38 cellular contexts compared by ENCODE assay signal in the genomic region with DNA sequence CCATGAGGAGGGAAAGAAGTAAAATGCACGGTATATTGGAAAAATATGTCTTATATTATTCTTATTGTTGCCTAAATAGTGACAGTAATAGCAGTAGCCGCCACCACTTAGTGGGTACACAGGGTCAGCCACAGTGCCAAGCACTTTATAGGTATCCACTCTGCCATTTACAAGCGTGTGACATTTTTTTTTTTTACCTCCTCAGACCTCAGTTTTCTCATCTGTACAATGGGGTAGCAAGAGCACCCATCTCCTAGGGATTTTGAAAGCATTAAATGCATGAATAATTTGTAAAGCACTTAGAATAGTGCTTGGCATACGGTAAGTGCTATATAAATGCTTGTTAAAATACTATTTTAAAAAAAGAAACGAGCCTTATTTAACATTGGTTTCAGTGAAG. TPM values are rescaled to one million over a fixed set of nuclear protein-coding genes. Genes with fewer than 3 reads are reported as not detected.
"Had no signal": no experiment of that assay in that cellular context is flagged by ENCODE, and none has a peak within 500 bp of the region (broad histone marks: within the 10 kb centered on the region; RNA-seq: fewer than 3 reads in every experiment).

No MANE protein-coding gene starts in this region.

- H3K27me3 Mint-ChIP-seq: activated naive CD4-positive, alpha-beta T cell treated with anti-CD3 and anti-CD28 coated beads, Interleukin-2, amount 50 U/mL, for 24 hours; activated naive CD8-positive, alpha-beta T cell; activated naive CD8-positive, alpha-beta T cell treated with anti-CD3 and anti-CD28 coated beads, Interleukin-2, amount 50 U/mL, for 24 hours; activated T-helper 17 cell treated with anti-CD3 and anti-CD28 coated beads, Interleukin-2, amount 50 U/mL, for 72 hours; central memory CD8-positive, alpha-beta T cell had no signal

- DNase-seq: activated B cell treated with CpG ODN at 0.5 μM for 24 hours; activated CD4-positive, alpha-beta memory T cell treated with anti-CD3 and anti-CD28 coated beads for 36 hours; activated CD4-positive, alpha-beta T cell treated with anti-CD3 and anti-CD28 coated beads for 4 hours; activated CD4-positive, alpha-beta T cell treated with anti-CD3 and anti-CD28 coated beads, Interleukin-2, amount 10 ng/mL, durations not matched to agents 24 days and 14 days; activated CD4-positive, alpha-beta T cell treated with anti-CD3 and anti-CD28 coated beads, Interleukin-2, amount 50 U/mL, for 1 hour; activated CD4-positive, alpha-beta T cell treated with anti-CD3 and anti-CD28 coated beads, Interleukin-2, amount 50 U/mL, for 4 hours; activated CD4-positive, CD25-positive, alpha-beta regulatory T cell treated with anti-CD3 and anti-CD28 coated beads, Interleukin-2, amount 50 U/mL, for 72 hours; activated CD8-positive, alpha-beta memory T cell treated with anti-CD3 and anti-CD28 coated beads, Interleukin-2, amount 50 U/mL, for 4 hours; activated CD8-positive, alpha-beta T cell treated with anti-CD3 and anti-CD28 coated beads for 36 hours; activated effector memory CD4-positive, alpha-beta T cell treated with anti-CD3 and anti-CD28 coated beads, Interleukin-2, amount 50 U/mL, for 16 hours; activated gamma-delta T cell treated with Interleukin-2 at 50 U/mL for 16 hours; activated naive CD4-positive, alpha-beta T cell treated with anti-CD3 and anti-CD28 coated beads, Interleukin-2, amount 10 ng/mL, durations not matched to agents 7 days and 5 days; activated naive CD4-positive, alpha-beta T cell treated with Interleukin-2 at 50 U/mL for 16 hours; activated naive CD8-positive, alpha-beta T cell treated with anti-CD3 and anti-CD28 coated beads, Interleukin-2, amount 10 ng/mL, durations not matched to agents 7 days and 5 days; activated naive CD8-positive, alpha-beta T cell treated with anti-CD3 and anti-CD28 coated beads, Interleukin-2, amount 50 U/mL, for 24 hours; activated T-cell treated with anti-CD3 and anti-CD28 coated beads for 4 hours; activated T-cell treated with anti-CD3 and anti-CD28 coated beads, Interleukin-2, amount 50 U/mL, for 1 hour; activated T-cell treated with anti-CD3 and anti-CD28 coated beads, Interleukin-2, amount 50 U/mL, for 4 hours; activated T-cell treated with anti-CD3 and anti-CD28 coated beads, Interleukin-2, amount 50 U/mL, for 72 hours; amygdala; anterior cingulate cortex; caudate nucleus; cerebellar nuclear complex; colonic mucosa; T-helper 2 cell; T-helper 9 cell had no signal

- FAIRE-seq: bronchial epithelial cell, TTC549 had no signal

- H3K4me3 Mint-ChIP-seq: activated B cell treated with CpG ODN at 0.5 μM for 24 hours; activated CD4-positive, alpha-beta memory T cell treated with anti-CD3 and anti-CD28 coated beads for 36 hours; activated CD4-positive, alpha-beta T cell treated with anti-CD3 and anti-CD28 coated beads, Interleukin-2, amount 10 ng/mL, durations not matched to agents 24 days and 14 days; activated CD8-positive, alpha-beta T cell treated with anti-CD3 and anti-CD28 coated beads for 36 hours; activated naive CD4-positive, alpha-beta T cell treated with anti-CD3 and anti-CD28 coated beads, Interleukin-2, amount 10 ng/mL, durations not matched to agents 7 days and 5 days; activated naive CD4-positive, alpha-beta T cell treated with anti-CD3 and anti-CD28 coated beads, Interleukin-2, amount 50 U/mL, for 24 hours; activated naive CD8-positive, alpha-beta T cell; activated naive CD8-positive, alpha-beta T cell treated with anti-CD3 and anti-CD28 coated beads, Interleukin-2, amount 10 ng/mL, durations not matched to agents 7 days and 5 days; activated naive CD8-positive, alpha-beta T cell treated with anti-CD3 and anti-CD28 coated beads, Interleukin-2, amount 50 U/mL, for 24 hours; activated T-cell treated with anti-CD3 and anti-CD28 coated beads, Interleukin-2, amount 50 U/mL, for 4 hours; activated T-cell treated with anti-CD3 and anti-CD28 coated beads, Interleukin-2, amount 50 U/mL, for 72 hours; activated T-helper 1 cell treated with anti-CD3 and anti-CD28 coated beads, Interleukin-12 subunit alpha, Interleukin-12 subunit beta, Interleukin-2, Interleukin-4 antibody, amounts not matched to agents 30 ng/mL and 10 ng/mL and 1 ng/mL, durations not matched to agents 14 hours and 24 hours and 36 hours; activated T-helper 17 cell treated with anti-CD3 and anti-CD28 coated beads, Interleukin-2, amount 50 U/mL, for 72 hours; brain; central memory CD8-positive, alpha-beta T cell; T-helper 2 cell treated with Interferon-gamma antibody and Interleukin-4, amounts not matched to agents 5 μg/mL and 100 μg/mL, for 36 hours had no signal

- H3K4me3 ChIP-seq: ascending aorta, cardiac muscle cell, colonic mucosa had no signal

- H3K9me3 ChIP-seq: ascending aorta, colonic mucosa had no signal

- H3K27me3 ChIP-seq: ascending aorta, cardiac muscle cell, colonic mucosa had no signal

- H3K4me1 ChIP-seq: ascending aorta, colonic mucosa had no signal

- H3K27ac ChIP-seq: ascending aorta, cardiac muscle cell, colonic mucosa, VCaP had no signal

- H3K36me3 Mint-ChIP-seq: activated CD4-positive, alpha-beta memory T cell treated with anti-CD3 and anti-CD28 coated beads for 36 hours; activated naive CD4-positive, alpha-beta T cell treated with anti-CD3 and anti-CD28 coated beads, Interleukin-2, amount 10 ng/mL, durations not matched to agents 7 days and 5 days; activated naive CD4-positive, alpha-beta T cell treated with anti-CD3 and anti-CD28 coated beads, Interleukin-2, amount 50 U/mL, for 24 hours; activated naive CD8-positive, alpha-beta T cell; activated naive CD8-positive, alpha-beta T cell treated with anti-CD3 and anti-CD28 coated beads, Interleukin-2, amount 10 ng/mL, durations not matched to agents 7 days and 5 days had no signal

- ATAC-seq: activated CD8-positive, alpha-beta T cell treated with anti-CD3 and anti-CD28 coated beads for 36 hours; activated naive CD8-positive, alpha-beta T cell treated with anti-CD3 and anti-CD28 coated beads, Interleukin-2, amount 50 U/mL, for 24 hours; activated T-cell treated with anti-CD3 and anti-CD28 coated beads, Interleukin-2, amount 50 U/mL, for 4 hours; activated T-cell treated with anti-CD3 and anti-CD28 coated beads, Interleukin-2, amount 50 U/mL, for 72 hours; activated T-helper 17 cell treated with anti-CD3 and anti-CD28 coated beads, Interleukin-2, amount 50 U/mL, for 72 hours had no signal

- H3K27ac Mint-ChIP-seq: activated B cell treated with CpG ODN at 0.5 μM for 24 hours; activated CD4-positive, alpha-beta memory T cell treated with anti-CD3 and anti-CD28 coated beads for 36 hours; activated CD4-positive, alpha-beta T cell treated with anti-CD3 and anti-CD28 coated beads, Interleukin-2, amount 10 ng/mL, durations not matched to agents 24 days and 14 days; activated CD8-positive, alpha-beta T cell treated with anti-CD3 and anti-CD28 coated beads for 36 hours; activated naive CD4-positive, alpha-beta T cell treated with anti-CD3 and anti-CD28 coated beads, Interleukin-2, amount 10 ng/mL, durations not matched to agents 7 days and 5 days; activated naive CD8-positive, alpha-beta T cell; activated naive CD8-positive, alpha-beta T cell treated with anti-CD3 and anti-CD28 coated beads, Interleukin-2, amount 10 ng/mL, durations not matched to agents 7 days and 5 days; activated naive CD8-positive, alpha-beta T cell treated with anti-CD3 and anti-CD28 coated beads, Interleukin-2, amount 50 U/mL, for 24 hours; activated T-cell treated with anti-CD3 and anti-CD28 coated beads, Interleukin-2, amount 50 U/mL, for 72 hours; activated T-helper 1 cell treated with anti-CD3 and anti-CD28 coated beads, Interleukin-12 subunit alpha, Interleukin-12 subunit beta, Interleukin-2, Interleukin-4 antibody, amounts not matched to agents 30 ng/mL and 10 ng/mL and 1 ng/mL, durations not matched to agents 14 hours and 24 hours and 36 hours; activated T-helper 17 cell treated with anti-CD3 and anti-CD28 coated beads, Interleukin-2, amount 50 U/mL, for 72 hours; brain; T-helper 2 cell treated with Interferon-gamma antibody and Interleukin-4, amounts not matched to agents 5 μg/mL and 100 μg/mL, for 36 hours had no signal

- H3K36me3 ChIP-seq: ascending aorta, cardiac muscle cell, colonic mucosa had no signal

RNA-seq across cellular contexts. Expression of gene RTN4RL2, which starts 8.9 kb away (rescaled TPM):
- total RNA-seq: activated T-helper 1 cell treated with anti-CD3 and anti-CD28 coated beads, Interleukin-12 subunit alpha, Interleukin-12 subunit beta, Interleukin-2, Interleukin-4 antibody, amounts not matched to agents 30 ng/mL and 10 ng/mL and 1 ng/mL, durations not matched to agents 14 hours and 24 hours and 36 hours; bronchial epithelial cell had no signal
